In genomic region chr13:111202745-111203144, GRCh38 we compare ENCODE assay signal across 8 cellular contexts.
A peak's percentile ranks its signal among the peaks of the same experiment; 100 is the strongest.
DNase-seq lines count a peak whose midpoint lies in the region; ATAC-seq and TF ChIP-seq lines count a peak whose summit lies in the region.

No MANE protein-coding gene starts in this region.

- no peaks in the 10 kb centered on the region for H4K20me1 ChIP-seq in OCI-LY1 (ENCODE audit: insufficient read depth, low read length)

- H3K9me3 ChIP-seq in OCI-LY1 (ENCODE audit: low read length) (no peaks in the 10 kb centered on the region), HAP-1 (no peaks in the 10 kb centered on the region)

- no peak for TF ChIP-seq CTCF in OCI-LY1 (IDR thresholded peaks at IDR 0.05; ENCODE audit: low read length)
- TF ChIP-seq CTCF in endothelial cell (IDR thresholded peaks at IDR 0.05; ENCODE audit: unreplicated experiment), result no peak
- TF ChIP-seq CTCF in osteocyte (IDR thresholded peaks at IDR 0.05), result no peak

- H3K27me3 ChIP-seq in ACC112 (ENCODE audit: insufficient read depth, low read length), result no peaks in the 10 kb centered on the region
- no peaks in the 10 kb centered on the region for H3K27me3 ChIP-seq in OCI-LY1 (ENCODE audit: insufficient read depth, low read length)
- no peaks in the 10 kb centered on the region for H3K27me3 ChIP-seq in HAP-1 (ENCODE audit: low read depth)

- H2AFZ ChIP-seq in ACC112 (ENCODE audit: low read length, unreplicated experiment) (no peak overlapping the region), OCI-LY1 (ENCODE audit: low read length) (no peak overlapping the region)

- DNase-seq in endothelial cell (ENCODE audit: low spot score) (no peak), osteocyte (ENCODE audit: extremely low spot score, unreplicated experiment) (no peak), middle frontal gyrus (ENCODE audit: extremely low spot score, low spot score) (no peak), HAP-1 (ENCODE audit: low spot score in 2 of 2) (no peak)

- H3K27me3 Mint-ChIP-seq in endothelial cell (ENCODE audit: unreplicated experiment) (peaks cover 18% of the 10 kb centered on the region), osteocyte (ENCODE audit: unreplicated experiment) (no peaks in the 10 kb centered on the region)

- H3K36me3 Mint-ChIP-seq in endothelial cell (ENCODE audit: low read depth, unreplicated experiment) (peaks cover 44% of the 10 kb centered on the region), osteocyte (ENCODE audit: unreplicated experiment) (peaks cover 18% of the 10 kb centered on the region)

- H3K4me1 Mint-ChIP-seq in endothelial cell (ENCODE audit: unreplicated experiment), result peaks cover 70% of the 10 kb centered on the region
- H3K4me1 Mint-ChIP-seq in osteocyte (ENCODE audit: unreplicated experiment), result peaks cover 70% of the 10 kb centered on the region

- H3K27ac Mint-ChIP-seq in endothelial cell (ENCODE audit: unreplicated experiment) (peak overlapping the region; percentile 94), osteocyte (ENCODE audit: unreplicated experiment) (peak overlapping the region; percentile 92)

- H3K4me3 Mint-ChIP-seq in endothelial cell (ENCODE audit: unreplicated experiment), result peak overlapping the region; percentile 97
- H3K4me3 Mint-ChIP-seq in osteocyte (ENCODE audit: unreplicated experiment), result peak overlapping the region; percentile 71

- peak; percentile 78 for ATAC-seq in GM18511 (IDR thresholded peaks at IDR 0.05; ENCODE audit: unreplicated experiment)
- peak; percentile 45 for ATAC-seq in HG02970 (IDR thresholded peaks at IDR 0.05; ENCODE audit: low FRiP score, unreplicated experiment)

- H3K36me3 ChIP-seq in ACC112 (ENCODE audit: insufficient read depth, low read length) (no peaks in the 10 kb centered on the region), OCI-LY1 (ENCODE audit: insufficient read depth, low read length) (peaks cover 46% of the 10 kb centered on the region), HAP-1 (replicated peaks) (no peaks in the 10 kb centered on the region)

- H3K27ac ChIP-seq in ACC112 (ENCODE audit: low read depth, low read length) (peak overlapping the region; percentile 69), OCI-LY1 (ENCODE audit: low read depth, low read length, poor library complexity, severe bottlenecking) (peak overlapping the region; percentile 93)

- peaks cover 82% of the 10 kb centered on the region for H3K79me2 ChIP-seq in ACC112 (ENCODE audit: control insufficient read depth, insufficient read depth, low read length, unreplicated experiment)
- H3K79me2 ChIP-seq in OCI-LY1 (ENCODE audit: insufficient read depth, low read length), result peaks cover 66% of the 10 kb centered on the region

- H3K9me3 Mint-ChIP-seq in endothelial cell (ENCODE audit: unreplicated experiment) (no peaks in the 10 kb centered on the region), osteocyte (ENCODE audit: unreplicated experiment) (no peaks in the 10 kb centered on the region)

- H3F3A ChIP-seq in OCI-LY1 (ENCODE audit: insufficient read depth, low read length), result peaks cover 6% of the 10 kb centered on the region; the same call in 1 of the 2 replicates

- peak overlapping the region; percentile 67 for H3K4me3 ChIP-seq in ACC112 (ENCODE audit: low read depth, low read length)
- peak overlapping the region; percentile 48 for H3K4me3 ChIP-seq in OCI-LY1 (ENCODE audit: low read depth, low read length, poor library complexity, severe bottlenecking)
- no peak overlapping the region for H3K4me3 ChIP-seq in HAP-1

- no peaks in the 10 kb centered on the region for H3K9me2 ChIP-seq in OCI-LY1 (ENCODE audit: low read depth, low read length)

- H3K9ac ChIP-seq in OCI-LY1 (ENCODE audit: low read length), result peak overlapping the region; percentile 51; the same call in 1 of the 2 replicates

- in situ Hi-C loops in HAP-1 (cut with MboI; ENCODE audit: low sequenced_read_pairs), result no loop called here

- peaks cover 33% of the 10 kb centered on the region for H3K4me1 ChIP-seq in ACC112 (ENCODE audit: control insufficient read depth, insufficient read depth, low read length, unreplicated experiment)
- H3K4me1 ChIP-seq in OCI-LY1 (ENCODE audit: insufficient read depth, low read length, severe bottlenecking), result peaks cover 87% of the 10 kb centered on the region
- no peaks in the 10 kb centered on the region for H3K4me1 ChIP-seq in HAP-1

- H3K4me2 ChIP-seq in OCI-LY1 (ENCODE audit: low read length), result peak overlapping the region; percentile 65
